In genomic region chr17:31686495-31686894, GRCh38 we compare ENCODE assay signal across 1 cellular context.
TF ChIP-seq lines count a peak whose summit lies in the region.

No MANE protein-coding gene starts in this region.

TF ChIP-seq in IMR-90, 13 proteins besides CTCF, POLR2A, EP300 and RAD21 (continued from another document):
- no peak for TF ChIP-seq MXI1 (IDR thresholded peaks at IDR 0.05; ENCODE audit: borderline replicate concordance, low read depth, low read length)
